ENCODE assay signal across 10 cellular contexts in the genomic region with DNA sequence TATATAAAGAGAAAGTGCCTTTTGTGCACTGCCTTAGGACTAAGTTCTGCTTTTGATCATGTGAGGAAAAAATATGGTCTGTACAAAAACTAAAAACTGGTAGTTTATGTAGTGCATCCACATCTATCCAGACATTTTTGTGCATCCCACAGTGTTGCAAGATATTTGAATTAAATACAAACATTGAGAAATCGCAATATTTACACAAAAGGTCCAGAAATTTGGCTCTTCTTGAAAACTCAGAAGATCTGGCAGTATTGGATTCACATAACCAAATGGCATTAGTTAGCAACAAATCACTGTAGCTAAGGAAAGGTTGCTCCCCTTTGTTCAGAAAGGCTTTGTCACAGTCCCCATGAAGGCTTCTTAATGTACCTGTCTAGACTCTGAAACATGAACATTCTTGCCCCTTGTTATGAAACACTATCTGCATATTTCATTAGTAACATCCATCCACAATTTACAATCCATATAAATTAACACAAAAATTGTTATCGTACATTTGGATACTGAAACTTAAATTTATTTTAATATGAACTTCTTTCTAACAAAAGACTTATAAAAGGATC. TPM values are rescaled to one million over a fixed set of nuclear protein-coding genes. Genes with fewer than 3 reads are reported as not detected.
DNase-seq lines count a peak whose midpoint lies in the region; ATAC-seq and TF ChIP-seq lines count a peak whose summit lies in the region.
"Had no signal": no experiment of that assay in that cellular context is flagged by ENCODE, and none has a peak within 500 bp of the region (broad histone marks: within the 10 kb centered on the region; RNA-seq: fewer than 3 reads in every experiment).

No MANE protein-coding gene starts in this region.

- no peak overlapping the region for H3K18ac ChIP-seq in neuronal stem cell (ENCODE audit: low read length)

- H2BK12ac ChIP-seq in neuronal stem cell (ENCODE audit: low read length), result no peak overlapping the region

- no peak overlapping the region for H2AK5ac ChIP-seq in neuronal stem cell (ENCODE audit: low read depth, low read length)

- no TSS peak for BruUV-seq in MCF 10A (replicated peaks; lab: Mats Ljungman, UMichigan)

- DNase-seq in MCF 10A (ENCODE audit: unreplicated experiment) (no peak), breast epithelium (ENCODE audit: low spot score in 2 of 2) (no peak), NCI-H1694 treated with DMSO at 0.1 percent for 48 hours (lab: John Stamatoyannopoulos, UW) (no peak), neuronal stem cell (ENCODE audit: low spot score) (no peak)
- no peak for DNase-seq in activated T-helper 2 cell treated with anti-CD3 and anti-CD28 coated beads, Interferon-gamma antibody, Interleukin-2, Interleukin-4, amounts not matched to agents 10 μg/mL and 5 μg/mL and 100 μg/mL, durations not matched to agents 14 hours and 24 hours and 36 hours (ENCODE audit: low spot score)
- DNase-seq in stimulated activated effector memory CD8-positive, alpha-beta T cell treated with anti-CD3 and anti-CD28 coated beads, Interleukin-12 subunit alpha, Interleukin-12 subunit beta, amount 100 ng/mL, for 72 hours (ENCODE audit: low spot score in 2 of 2), result no peak
- DNase-seq: activated effector memory CD4-positive, alpha-beta T cell treated with Interleukin-2 at 50 U/mL for 16 hours had no signal

- peaks cover 22% of the 10 kb centered on the region for H3K4me1 Mint-ChIP-seq in MCF 10A (ENCODE audit: insufficient read depth, unreplicated experiment)
- H3K4me1 Mint-ChIP-seq in activated T-helper 2 cell treated with anti-CD3 and anti-CD28 coated beads, Interferon-gamma antibody, Interleukin-2, Interleukin-4, amounts not matched to agents 10 μg/mL and 5 μg/mL and 100 μg/mL, durations not matched to agents 14 hours and 24 hours and 36 hours (ENCODE audit: low read depth), result peaks cover 45% of the 10 kb centered on the region
- peaks cover 40% of the 10 kb centered on the region for H3K4me1 Mint-ChIP-seq in stimulated activated effector memory CD8-positive, alpha-beta T cell treated with anti-CD3 and anti-CD28 coated beads, Interleukin-12 subunit alpha, Interleukin-12 subunit beta, amount 100 ng/mL, for 72 hours

- H3K27ac ChIP-seq in breast epithelium, result no peak overlapping the region
- no peak overlapping the region for H3K27ac ChIP-seq in neuronal stem cell (replicated peaks; ENCODE audit: low read length)

- H3K4me3 ChIP-seq in breast epithelium, result peak overlapping the region in 1 of 3 donors; percentile 79
- peak overlapping the region; percentile 27 for H3K4me3 ChIP-seq in iPS-15b (ENCODE audit: low read depth, low read length)
- H3K4me3 ChIP-seq in neuronal stem cell (ENCODE audit: low read length in 2 of 2), result peak overlapping the region in 1 of 2 donors; percentile 88

- no peak overlapping the region for H3K23ac ChIP-seq in neuronal stem cell (ENCODE audit: low read depth, low read length, poor library complexity)

- H3K36me3 ChIP-seq in breast epithelium (no peaks in the 10 kb centered on the region), iPS-15b (ENCODE audit: control insufficient read depth, insufficient read depth, low read length) (peaks cover 2% of the 10 kb centered on the region), neuronal stem cell (replicated peaks in 1 of 2; ENCODE audit: control insufficient read depth in 2 of 2, insufficient read depth in 2 of 2, low read length in 2 of 2) (peaks cover 2 to 54% of the 10 kb centered on the region in 2 donors)

- no peak overlapping the region for H3K4me2 ChIP-seq in neuronal stem cell (ENCODE audit: insufficient read depth, low read length, poor library complexity, severe bottlenecking)

- no peak overlapping the region for H3K9ac ChIP-seq in iPS-15b (ENCODE audit: low read depth, low read length)
- no peak overlapping the region for H3K9ac ChIP-seq in neuronal stem cell (ENCODE audit: low read depth, low read length, poor library complexity)

- intact Hi-C loops in MCF 10A (cut with micrococcal nuclease), result loop anchor here (10.0 kb wide), 1 partner anchor 941 kb away; the partner anchor contains the start of gene EPC2
- intact Hi-C loops in breast epithelium (cut with DNase I; ENCODE audit: low total_unique reads), result no loop called here
- intact Hi-C loops in activated T-helper 2 cell treated with anti-CD3 and anti-CD28 coated beads, Interferon-gamma antibody, Interleukin-2, Interleukin-4, amounts not matched to agents 10 μg/mL and 5 μg/mL and 100 μg/mL, durations not matched to agents 14 hours and 24 hours and 36 hours (cut with micrococcal nuclease), result loop anchor here (5.0 kb wide), 1 partner anchor 1827 kb away; no protein-coding TSS in a partner anchor

- no peak overlapping the region for H2BK15ac ChIP-seq in neuronal stem cell (ENCODE audit: low read length)

- no peak overlapping the region for H4K91ac ChIP-seq in neuronal stem cell (ENCODE audit: low read depth, low read length, poor library complexity)

- H3K9me3 ChIP-seq in breast epithelium, result no peaks in the 10 kb centered on the region
- no peaks in the 10 kb centered on the region for H3K9me3 ChIP-seq in iPS-15b (ENCODE audit: control insufficient read depth, insufficient read depth, low read length)
- no peaks in the 10 kb centered on the region for H3K9me3 ChIP-seq in neuronal stem cell (replicated peaks in 1 of 2; ENCODE audit: control insufficient read depth in 2 of 2, insufficient read depth in 1 of 2, low read depth in 1 of 2, low read length in 2 of 2)

- no peak for TF ChIP-seq POLR2A in breast epithelium (IDR thresholded peaks at IDR 0.05)

- H3K27me3 ChIP-seq in breast epithelium (no peaks in the 10 kb centered on the region), iPS-15b (ENCODE audit: control insufficient read depth, insufficient read depth, low read length) (no peaks in the 10 kb centered on the region), neuronal stem cell (ENCODE audit: control insufficient read depth in 3 of 3, insufficient read depth in 3 of 3, low read depth in 1 of 3, low read length in 3 of 3) (no peaks in the 10 kb centered on the region)

- no peaks in the 10 kb centered on the region for H3K27me3 Mint-ChIP-seq in MCF 10A (ENCODE audit: insufficient read depth, unreplicated experiment)
- H3K27me3 Mint-ChIP-seq in activated T-helper 2 cell treated with anti-CD3 and anti-CD28 coated beads, Interferon-gamma antibody, Interleukin-2, Interleukin-4, amounts not matched to agents 10 μg/mL and 5 μg/mL and 100 μg/mL, durations not matched to agents 14 hours and 24 hours and 36 hours (ENCODE audit: low read depth), result peaks cover 5% of the 10 kb centered on the region

- H3K27ac Mint-ChIP-seq in MCF 10A (ENCODE audit: low read depth, unreplicated experiment), result no peak overlapping the region
- H3K27ac Mint-ChIP-seq in activated T-helper 2 cell treated with anti-CD3 and anti-CD28 coated beads, Interferon-gamma antibody, Interleukin-2, Interleukin-4, amounts not matched to agents 10 μg/mL and 5 μg/mL and 100 μg/mL, durations not matched to agents 14 hours and 24 hours and 36 hours, result peak overlapping the region; percentile 71
- peak overlapping the region; percentile 100 for H3K27ac Mint-ChIP-seq in stimulated activated effector memory CD8-positive, alpha-beta T cell treated with anti-CD3 and anti-CD28 coated beads, Interleukin-12 subunit alpha, Interleukin-12 subunit beta, amount 100 ng/mL, for 72 hours

- H3K9me3 Mint-ChIP-seq in MCF 10A (ENCODE audit: unreplicated experiment), result no peaks in the 10 kb centered on the region
- no peaks in the 10 kb centered on the region for H3K9me3 Mint-ChIP-seq in activated T-helper 2 cell treated with anti-CD3 and anti-CD28 coated beads, Interferon-gamma antibody, Interleukin-2, Interleukin-4, amounts not matched to agents 10 μg/mL and 5 μg/mL and 100 μg/mL, durations not matched to agents 14 hours and 24 hours and 36 hours
- no peaks in the 10 kb centered on the region for H3K9me3 Mint-ChIP-seq in stimulated activated effector memory CD8-positive, alpha-beta T cell treated with anti-CD3 and anti-CD28 coated beads, Interleukin-12 subunit alpha, Interleukin-12 subunit beta, amount 100 ng/mL, for 72 hours

- H3K4ac ChIP-seq in neuronal stem cell (ENCODE audit: low read length), result no peak overlapping the region

- POLR2A ChIA-PET in MCF 10A (lab: Yijun Ruan, JAX), result interaction anchor here (0.6 to 3.1 kb wide), 7 partner anchors 12 to 1025 kb away, joined by 3 to 41 read pairs (median 3); no protein-coding TSS in a partner anchor

- no peak overlapping the region for H2AFZ ChIP-seq in neuronal stem cell (ENCODE audit: low read length)

- H4K8ac ChIP-seq in neuronal stem cell (ENCODE audit: low read depth, low read length), result no peak overlapping the region

- no peak overlapping the region for H2BK5ac ChIP-seq in neuronal stem cell (ENCODE audit: low read length)

- peaks cover 2% of the 10 kb centered on the region for H3K79me1 ChIP-seq in neuronal stem cell (ENCODE audit: low read depth, low read length)

- peaks cover 54% of the 10 kb centered on the region for H3K36me3 Mint-ChIP-seq in MCF 10A (ENCODE audit: insufficient read depth, unreplicated experiment)
- H3K36me3 Mint-ChIP-seq in activated T-helper 2 cell treated with anti-CD3 and anti-CD28 coated beads, Interferon-gamma antibody, Interleukin-2, Interleukin-4, amounts not matched to agents 10 μg/mL and 5 μg/mL and 100 μg/mL, durations not matched to agents 14 hours and 24 hours and 36 hours (ENCODE audit: low read depth), result peaks cover 56% of the 10 kb centered on the region
- peaks cover 66% of the 10 kb centered on the region for H3K36me3 Mint-ChIP-seq in stimulated activated effector memory CD8-positive, alpha-beta T cell treated with anti-CD3 and anti-CD28 coated beads, Interleukin-12 subunit alpha, Interleukin-12 subunit beta, amount 100 ng/mL, for 72 hours

- TF ChIP-seq CTCF in MCF 10A (IDR thresholded peaks at IDR 0.05; ENCODE audit: unreplicated experiment), result no peak
- no peak for TF ChIP-seq CTCF in breast epithelium (IDR thresholded peaks at IDR 0.05)

- peak overlapping the region; percentile 93 for H3K4me3 Mint-ChIP-seq in MCF 10A (ENCODE audit: unreplicated experiment)
- H3K4me3 Mint-ChIP-seq in activated T-helper 2 cell treated with anti-CD3 and anti-CD28 coated beads, Interferon-gamma antibody, Interleukin-2, Interleukin-4, amounts not matched to agents 10 μg/mL and 5 μg/mL and 100 μg/mL, durations not matched to agents 14 hours and 24 hours and 36 hours (ENCODE audit: low read depth), result peak overlapping the region; percentile 99
- peak overlapping the region; percentile 96 for H3K4me3 Mint-ChIP-seq in stimulated activated effector memory CD8-positive, alpha-beta T cell treated with anti-CD3 and anti-CD28 coated beads, Interleukin-12 subunit alpha, Interleukin-12 subunit beta, amount 100 ng/mL, for 72 hours

- H3K4me1 ChIP-seq in breast epithelium (no peaks in the 10 kb centered on the region), iPS-15b (ENCODE audit: control insufficient read depth, insufficient read depth, low read length) (no peaks in the 10 kb centered on the region), neuronal stem cell (ENCODE audit: control insufficient read depth in 2 of 2, insufficient read depth in 1 of 2, low read depth in 1 of 2, low read length in 2 of 2) (peaks cover 3 to 6% of the 10 kb centered on the region in 2 donors)

- ATAC-seq in stimulated activated effector memory CD8-positive, alpha-beta T cell treated with anti-CD3 and anti-CD28 coated beads, Interleukin-12 subunit alpha, Interleukin-12 subunit beta, amount 100 ng/mL, for 72 hours, result no peak
- no peak for ATAC-seq in HG03460 (IDR thresholded peaks at IDR 0.05; ENCODE audit: unreplicated experiment)
- ATAC-seq: Panc1 had no signal

- no peak overlapping the region for H3K14ac ChIP-seq in neuronal stem cell (ENCODE audit: low read length)

- CTCF ChIA-PET in MCF 10A (lab: Yijun Ruan, JAX), result interaction anchor here (0.6 to 2.1 kb wide), 4 partner anchors 13 to 536 kb away, joined by 3 to 7 read pairs (median 4); no protein-coding TSS in a partner anchor

- H2BK120ac ChIP-seq in neuronal stem cell (ENCODE audit: low read depth, low read length), result no peak overlapping the region

- 100% methylated on average over 1 of the region's 2 CpGs; no CpG with 5 or more reads in 1 of the 2 donors for WGBS in neuronal stem cell (ENCODE audit: extremely low coverage in 2 of 2, insufficient read length in 2 of 2, insufficient replicate concordance in 1 of 2), 2 donors

RNA-seq across cellular contexts. Expression of gene MMADHC, which starts 2.2 kb away (rescaled TPM):
- total RNA-seq in MCF 10A (2022), result 151 and 156 TPM in 2 replicates
- 100 to 1,000 TPM in 2 of 3 donors, 10 to 100 TPM in 1; 84.2 to 111 (median 109) TPM for total RNA-seq in breast epithelium
- 125 and 126 TPM in 2 replicates for total RNA-seq in activated T-helper 2 cell treated with anti-CD3 and anti-CD28 coated beads, Interferon-gamma antibody, Interleukin-2, Interleukin-4, amounts not matched to agents 10 μg/mL and 5 μg/mL and 100 μg/mL, durations not matched to agents 14 hours and 24 hours and 36 hours
- 70.2 TPM for polyA plus RNA-seq in neuronal stem cell (2013, experiment 1 of 2)
- polyA plus RNA-seq in neuronal stem cell (2013, experiment 2 of 2), result 68.6 TPM
